9 cellular contexts compared by ENCODE assay signal in genomic region chr5:43631182-43631910, GRCh38. TPM values are rescaled to one million over a fixed set of nuclear protein-coding genes. Genes with fewer than 3 reads are reported as not detected.
DNase-seq lines count a peak whose midpoint lies in the region; ATAC-seq and TF ChIP-seq lines count a peak whose summit lies in the region.
"Had no signal": no experiment of that assay in that cellular context is flagged by ENCODE, and none has a peak within 500 bp of the region (broad histone marks: within the 10 kb centered on the region; RNA-seq: fewer than 3 reads in every experiment).

No MANE protein-coding gene starts in this region.

- TF ChIP-seq CTCF in Loucy (conservative IDR thresholded peaks at IDR 0.05; ENCODE audit: low read length) = peak; percentile 73
- TF ChIP-seq CTCF in PC-9 (conservative IDR thresholded peaks at IDR 0.05) = peak; percentile 86
- peak; percentile 31 to 81 (median 69) for TF ChIP-seq CTCF in heart right ventricle (IDR thresholded peaks at IDR 0.05)

- peaks cover 10% of the 10 kb centered on the region for H3K4me1 ChIP-seq in Loucy (ENCODE audit: insufficient read depth, low read length, poor library complexity, severe bottlenecking)
- H3K4me1 ChIP-seq in PC-9 (replicated peaks; ENCODE audit: insufficient read depth) = no peaks in the 10 kb centered on the region
- peaks cover 42% of the 10 kb centered on the region for H3K4me1 ChIP-seq in adipocyte (ENCODE audit: control insufficient read depth, insufficient read depth, low read length)
- peaks cover 5 to 76% (median 41%) of the 10 kb centered on the region in 9 donors for H3K4me1 ChIP-seq in heart right ventricle

- H3K9me3 ChIP-seq in Loucy (ENCODE audit: insufficient read depth, low read depth, low read length) (no peaks in the 10 kb centered on the region), PC-9 (ENCODE audit: insufficient read depth, low read depth) (no peaks in the 10 kb centered on the region), adipocyte (ENCODE audit: control insufficient read depth, low read length) (no peaks in the 10 kb centered on the region), heart right ventricle (no peaks in the 10 kb centered on the region)
- H3K9me3 ChIP-seq: neutrophil had no signal

- CTCF ChIA-PET in HEK293T (lab: Yijun Ruan, JAX) (interaction anchor here (0.6 to 1.6 kb wide), 14 partner anchors 8 to 76 kb away, joined by 3 to 17 read pairs (median 4); partner anchors contain the start of gene NNT), PC-9 (lab: Charles Lee) (interaction anchor here (0.6 to 1.5 kb wide), 9 partner anchors 10 to 1143 kb away, joined by 3 to 10 read pairs (median 3); partner anchors contain the start of gene TMEM267)

- no peak overlapping the region for H3K27ac ChIP-seq in PC-9
- peak overlapping the region in 3 of 10 donors; percentile 1 to 65 (median 4) for H3K27ac ChIP-seq in heart right ventricle
- H3K27ac ChIP-seq: neutrophil had no signal

- intact Hi-C loops in PC-9 (cut with micrococcal nuclease; ENCODE audit: unreplicated experiment) = loop anchor here (1.0 to 10.0 kb wide), 2 partner anchors 701 to 1143 kb away; no protein-coding TSS in a partner anchor
- intact Hi-C loops in heart right ventricle (cut with DNase I) = loop anchor here in 1 of 10 donors (10.0 kb wide), 1 partner anchor 1143 kb away; no protein-coding TSS in a partner anchor

- DNase-seq in activated naive CD4-positive, alpha-beta T cell treated with Interleukin-2 at 50 U/mL for 16 hours = peak; percentile 13
- no peak for DNase-seq in activated naive CD4-positive, alpha-beta T cell (lab: John Stamatoyannopoulos, UW)
- peak; percentile 58 for DNase-seq in HEK293T (ENCODE audit: extremely low spot score)
- DNase-seq in PC-9 = peak; percentile 48 to 74
- DNase-seq in adipocyte (ENCODE audit: low read depth) = peak; percentile 96
- DNase-seq in heart right ventricle = peak; percentile 16 to 65
- peak; percentile 45 for DNase-seq in pulmonary artery endothelial cell (ENCODE audit: low read depth, low spot score)

- no peak overlapping the region for H3K9ac ChIP-seq in Loucy (ENCODE audit: low read depth, low read length, poor library complexity, severe bottlenecking)
- H3K9ac ChIP-seq in adipocyte (ENCODE audit: low read length) = peak overlapping the region; percentile 50

- no peaks in the 10 kb centered on the region for H3F3A ChIP-seq in Loucy (ENCODE audit: low read depth)
- H3F3A ChIP-seq in PC-9 (ENCODE audit: insufficient read depth, low read depth) = no peaks in the 10 kb centered on the region

- H3K36me3 ChIP-seq in Loucy (ENCODE audit: insufficient read depth, low read length) (peaks cover 62% of the 10 kb centered on the region), PC-9 (ENCODE audit: low read depth) (no peaks in the 10 kb centered on the region), adipocyte (ENCODE audit: control insufficient read depth, insufficient read depth, low read length, severe bottlenecking) (no peaks in the 10 kb centered on the region), heart right ventricle (peaks cover 0 to 72% (median 15%) of the 10 kb centered on the region in 9 donors)

- no peaks in the 10 kb centered on the region for H3K27me3 ChIP-seq in Loucy (ENCODE audit: insufficient read depth, low read length, poor library complexity, severe bottlenecking)
- no peaks in the 10 kb centered on the region for H3K27me3 ChIP-seq in PC-9 (ENCODE audit: insufficient read depth, low read depth)
- no peaks in the 10 kb centered on the region for H3K27me3 ChIP-seq in adipocyte (replicated peaks; ENCODE audit: control insufficient read depth, insufficient read depth, low read length)
- no peaks in the 10 kb centered on the region for H3K27me3 ChIP-seq in heart right ventricle
- H3K27me3 ChIP-seq: neutrophil had no signal

- POLR2A ChIA-PET in HEK293T (lab: Yijun Ruan, JAX) = interaction anchor here (0.7 to 1.4 kb wide), 2 partner anchors 28 to 147 kb away, joined by 3 to 7 read pairs; partner anchors contain the start of genes NNT and TMEM267
- POLR2A ChIA-PET in PC-9 (lab: Charles Lee; ENCODE audit: unreplicated experiment) = interaction anchor here (0.6 to 1.1 kb wide), 4 partner anchors 43 to 1158 kb away, joined by 3 to 5 read pairs (median 4); partner anchors contain the start of gene TMEM267

- BruUV-seq in PC-9 (replicated peaks; lab: Mats Ljungman, UMichigan) = no TSS peak

- H3K4me3 ChIP-seq in Loucy (ENCODE audit: low read length, poor library complexity, severe bottlenecking) (no peak overlapping the region), PC-9 (no peak overlapping the region), adipocyte (ENCODE audit: low read length) (no peak overlapping the region), heart right ventricle (no peak overlapping the region)

- H4K20me1 ChIP-seq in Loucy (ENCODE audit: insufficient read depth, low read length, poor library complexity, severe bottlenecking) = peaks cover 8% of the 10 kb centered on the region
- no peaks in the 10 kb centered on the region for H4K20me1 ChIP-seq in PC-9 (ENCODE audit: insufficient read depth)

- H2AFZ ChIP-seq in Loucy (ENCODE audit: low read length) (no peak overlapping the region), PC-9 (no peak overlapping the region)

- H3K9me2 ChIP-seq in Loucy (replicated peaks; ENCODE audit: low read depth, low read length) = no peaks in the 10 kb centered on the region
- H3K9me2 ChIP-seq in PC-9 (ENCODE audit: insufficient read depth) = no peaks in the 10 kb centered on the region

- H3K79me2 ChIP-seq in Loucy (ENCODE audit: insufficient read depth, low read length) (peaks cover 18% of the 10 kb centered on the region), PC-9 (ENCODE audit: low read depth) (no peaks in the 10 kb centered on the region)

- H3K4me2 ChIP-seq in Loucy (ENCODE audit: low read depth, low read length, poor library complexity, severe bottlenecking) = no peak overlapping the region
- no peak overlapping the region for H3K4me2 ChIP-seq in PC-9

- WGBS in heart right ventricle, 2 donors = 42 to 50% methylated on average over 5 of the region's 5 CpGs

- ATAC-seq in heart right ventricle = peak; percentile 68 to 87 (median 81)

TF ChIP-seq in HEK293T, 16 proteins besides CTCF, POLR2A, EP300 and RAD21:
- TF ChIP-seq CTBP1 (IDR thresholded peaks at IDR 0.05; ENCODE audit: borderline replicate concordance) (no peak), NFRKB (IDR thresholded peaks at IDR 0.05) (no peak), TARDBP (IDR thresholded peaks at IDR 0.05) (no peak), BHLHE40 (IDR thresholded peaks at IDR 0.05; ENCODE audit: borderline replicate concordance) (no peak), ZNF384 (IDR thresholded peaks at IDR 0.05) (no peak), FOXM1 (IDR thresholded peaks at IDR 0.05; ENCODE audit: borderline replicate concordance) (no peak), ARNT (IDR thresholded peaks at IDR 0.05) (no peak), SUZ12 (IDR thresholded peaks at IDR 0.05) (no peak), LEF1 (IDR thresholded peaks at IDR 0.05; ENCODE audit: borderline replicate concordance) (no peak), HDGF (IDR thresholded peaks at IDR 0.05; ENCODE audit: borderline replicate concordance) (no peak), SP1 (IDR thresholded peaks at IDR 0.05) (no peak), FOXK2 (IDR thresholded peaks at IDR 0.05) (no peak), ELF4 (IDR thresholded peaks at IDR 0.05) (no peak), FOXA1 (IDR thresholded peaks at IDR 0.05) (no peak), L3MBTL2 (conservative IDR thresholded peaks at IDR 0.05) (no peak)
- TF ChIP-seq, protein P1, sequence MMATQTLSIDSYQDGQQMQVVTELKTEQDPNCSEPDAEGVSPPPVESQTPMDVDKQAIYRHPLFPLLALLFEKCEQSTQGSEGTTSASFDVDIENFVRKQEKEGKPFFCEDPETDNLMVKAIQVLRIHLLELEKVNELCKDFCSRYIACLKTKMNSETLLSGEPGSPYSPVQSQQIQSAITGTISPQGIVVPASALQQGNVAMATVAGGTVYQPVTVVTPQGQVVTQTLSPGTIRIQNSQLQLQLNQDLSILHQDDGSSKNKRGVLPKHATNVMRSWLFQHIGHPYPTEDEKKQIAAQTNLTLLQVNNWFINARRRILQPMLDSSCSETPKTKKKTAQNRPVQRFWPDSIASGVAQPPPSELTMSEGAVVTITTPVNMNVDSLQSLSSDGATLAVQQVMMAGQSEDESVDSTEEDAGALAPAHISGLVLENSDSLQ (IDR thresholded peaks at IDR 0.05) = no peak

RNA-seq across cellular contexts. Expression of gene NNT, which starts 28.4 kb away (rescaled TPM):
- total RNA-seq in PC-9 (2021) = 92.6 and 112 TPM in 2 replicates
- total RNA-seq in heart right ventricle = 100 to 1,000 TPM; 383 to 731 (median 639) TPM
- 10 to 100 TPM; 40.8 to 78.5 TPM for polyA plus RNA-seq in heart right ventricle
- total RNA-seq in pulmonary artery endothelial cell = 61.9 and 79.3 TPM in 2 replicates

Comparison
In these comparisons a context has a peak if more than half of its experiments do, and no peak if none do; other contexts are left out.
1. DNase-seq: peak in activated naive CD4-positive, alpha-beta T cell treated with Interleukin-2 at 50 U/mL for 16 hours (single experiment), HEK293T (single experiment), PC-9 (2 of 2), adipocyte (single experiment), heart right ventricle (2 of 2) and pulmonary artery endothelial cell (single experiment); none in activated naive CD4-positive, alpha-beta T cell (0 of 4).
2. Peak in every context shown above with its lines, with median percentiles within 50 percentile points of each other: CTCF ChIP-seq.